Comparison of ENCODE assay signal across 13 cellular contexts in the genomic region with DNA sequence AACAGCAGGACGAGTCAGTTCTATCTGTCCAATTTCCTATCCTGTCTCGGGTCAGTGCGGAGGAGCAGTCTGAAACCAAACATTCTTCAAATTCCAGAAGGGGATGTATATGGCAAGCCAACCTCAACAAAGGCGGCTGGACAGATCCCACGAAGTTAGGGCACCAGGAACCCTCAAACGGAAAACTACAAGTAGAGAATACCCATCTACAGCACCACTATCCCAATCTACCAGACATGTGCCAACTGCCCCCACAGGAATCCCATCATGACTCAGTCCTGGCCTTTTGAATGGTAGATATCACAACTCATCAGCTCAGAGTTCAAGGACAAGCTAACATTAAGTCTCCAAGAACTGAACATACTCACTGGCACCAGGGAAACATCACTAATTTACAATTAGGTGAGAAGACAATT. TPM values are rescaled to one million over a fixed set of nuclear protein-coding genes. Genes with fewer than 3 reads are reported as not detected.
A peak's percentile ranks its signal among the peaks of the same experiment; 100 is the strongest.
DNase-seq lines count a peak whose midpoint lies in the region; ATAC-seq and TF ChIP-seq lines count a peak whose summit lies in the region.
"Had no signal": no experiment of that assay in that cellular context is flagged by ENCODE, and none has a peak within 500 bp of the region (broad histone marks: within the 10 kb centered on the region; RNA-seq: fewer than 3 reads in every experiment).

No MANE protein-coding gene starts in this region.

- H3K27ac ChIP-seq in hepatocyte: peak overlapping the region; percentile 34
- H3K27ac ChIP-seq: foreskin keratinocyte had no signal

- no peak overlapping the region for H2AFZ ChIP-seq in hepatocyte

- 48% methylated on average over 6 of the region's 6 CpGs for WGBS in hepatocyte (ENCODE audit: low lambda C conversion rate, missing lambda C conversion rate)

- peaks cover 46% of the 10 kb centered on the region for H3K4me1 Mint-ChIP-seq in activated T-cell treated with anti-CD3 and anti-CD28 coated beads, Interleukin-2, amount 50 U/mL, for 4 hours (ENCODE audit: low read depth)
- H3K4me1 Mint-ChIP-seq in activated CD8-positive, alpha-beta T cell treated with anti-CD3 and anti-CD28 coated beads for 36 hours (ENCODE audit: low read depth): peaks cover 45% of the 10 kb centered on the region
- peaks cover 78% of the 10 kb centered on the region for H3K4me1 Mint-ChIP-seq in stimulated activated effector memory CD8-positive, alpha-beta T cell treated with anti-CD3 and anti-CD28 coated beads, Interleukin-12 subunit alpha, Interleukin-12 subunit beta, amount 100 ng/mL, for 72 hours

- no peaks in the 10 kb centered on the region for H3K27me3 Mint-ChIP-seq in activated T-cell treated with anti-CD3 and anti-CD28 coated beads, Interleukin-2, amount 50 U/mL, for 4 hours (ENCODE audit: low read depth)
- H3K27me3 Mint-ChIP-seq in activated CD8-positive, alpha-beta T cell treated with anti-CD3 and anti-CD28 coated beads for 36 hours: no peaks in the 10 kb centered on the region
- H3K27me3 Mint-ChIP-seq: memory B cell had no signal

- no peaks in the 10 kb centered on the region for H3K36me3 ChIP-seq in hepatocyte (replicated peaks; ENCODE audit: insufficient read depth, low read depth)

- peak overlapping the region; percentile 74 for H3K27ac Mint-ChIP-seq in activated CD8-positive, alpha-beta T cell treated with anti-CD3 and anti-CD28 coated beads for 36 hours
- H3K27ac Mint-ChIP-seq in stimulated activated effector memory CD8-positive, alpha-beta T cell treated with anti-CD3 and anti-CD28 coated beads, Interleukin-12 subunit alpha, Interleukin-12 subunit beta, amount 100 ng/mL, for 72 hours: peak overlapping the region; percentile 81
- H3K27ac Mint-ChIP-seq: memory B cell had no signal

- no peaks in the 10 kb centered on the region for H3K9me2 ChIP-seq in hepatocyte (replicated peaks; ENCODE audit: insufficient read depth)

- H3K4me1 ChIP-seq in hepatocyte (ENCODE audit: insufficient read depth): peaks cover 24% of the 10 kb centered on the region
- H3K4me1 ChIP-seq: foreskin keratinocyte had no signal

- peaks cover 27% of the 10 kb centered on the region for H3K36me3 Mint-ChIP-seq in activated T-cell treated with anti-CD3 and anti-CD28 coated beads, Interleukin-2, amount 50 U/mL, for 4 hours (ENCODE audit: insufficient read depth)
- H3K36me3 Mint-ChIP-seq in activated CD8-positive, alpha-beta T cell treated with anti-CD3 and anti-CD28 coated beads for 36 hours (ENCODE audit: low read depth): peaks cover 46% of the 10 kb centered on the region
- peaks cover 81% of the 10 kb centered on the region for H3K36me3 Mint-ChIP-seq in stimulated activated effector memory CD8-positive, alpha-beta T cell treated with anti-CD3 and anti-CD28 coated beads, Interleukin-12 subunit alpha, Interleukin-12 subunit beta, amount 100 ng/mL, for 72 hours

- H3K4me2 ChIP-seq in hepatocyte: no peak overlapping the region

- H3K4me3 ChIP-seq in hepatocyte: no peak overlapping the region
- H3K4me3 ChIP-seq: Peyer's patch had no signal

- H3K79me2 ChIP-seq in hepatocyte: peaks cover 33% of the 10 kb centered on the region

- intact Hi-C loops in activated CD8-positive, alpha-beta T cell treated with anti-CD3 and anti-CD28 coated beads for 36 hours (cut with micrococcal nuclease): no loop called here

- H3K9me3 Mint-ChIP-seq in activated T-cell treated with anti-CD3 and anti-CD28 coated beads, Interleukin-2, amount 50 U/mL, for 4 hours: no peaks in the 10 kb centered on the region
- H3K9me3 Mint-ChIP-seq in activated CD8-positive, alpha-beta T cell treated with anti-CD3 and anti-CD28 coated beads for 36 hours: no peaks in the 10 kb centered on the region
- H3K9me3 Mint-ChIP-seq in stimulated activated effector memory CD8-positive, alpha-beta T cell treated with anti-CD3 and anti-CD28 coated beads, Interleukin-12 subunit alpha, Interleukin-12 subunit beta, amount 100 ng/mL, for 72 hours: no peaks in the 10 kb centered on the region
- H3K9me3 Mint-ChIP-seq: memory B cell had no signal

- peak overlapping the region; percentile 100 for H3K4me3 Mint-ChIP-seq in activated T-cell treated with anti-CD3 and anti-CD28 coated beads, Interleukin-2, amount 50 U/mL, for 4 hours
- H3K4me3 Mint-ChIP-seq in activated CD8-positive, alpha-beta T cell treated with anti-CD3 and anti-CD28 coated beads for 36 hours: peak overlapping the region; percentile 60
- no peak overlapping the region for H3K4me3 Mint-ChIP-seq in stimulated activated effector memory CD8-positive, alpha-beta T cell treated with anti-CD3 and anti-CD28 coated beads, Interleukin-12 subunit alpha, Interleukin-12 subunit beta, amount 100 ng/mL, for 72 hours
- H3K4me3 Mint-ChIP-seq: memory B cell had no signal

- ATAC-seq in activated T-cell treated with anti-CD3 and anti-CD28 coated beads, Interleukin-2, amount 50 U/mL, for 4 hours: no peak
- ATAC-seq in activated CD8-positive, alpha-beta T cell treated with anti-CD3 and anti-CD28 coated beads for 36 hours: no peak
- no peak for ATAC-seq in stimulated activated effector memory CD8-positive, alpha-beta T cell treated with anti-CD3 and anti-CD28 coated beads, Interleukin-12 subunit alpha, Interleukin-12 subunit beta, amount 100 ng/mL, for 72 hours
- no peak for ATAC-seq in left lobe of liver
- ATAC-seq: foreskin keratinocyte had no signal

- TF ChIP-seq CTCF in activated CD8-positive, alpha-beta T cell treated with anti-CD3 and anti-CD28 coated beads for 36 hours (IDR thresholded peaks at IDR 0.05): no peak
- no peak for TF ChIP-seq CTCF in hepatocyte (IDR thresholded peaks at IDR 0.05; ENCODE audit: poor library complexity)

- H3K9me3 ChIP-seq in hepatocyte (ENCODE audit: low read depth): no peaks in the 10 kb centered on the region
- H3K9me3 ChIP-seq: Peyer's patch had no signal

- DNase-seq in activated T-cell treated with anti-CD3 and anti-CD28 coated beads, Interleukin-2, amount 50 U/mL, for 4 hours: no peak
- no peak for DNase-seq in activated T-cell treated with anti-CD3 and anti-CD28 coated beads, Interleukin-2, amount 50 U/mL, for 48 hours
- DNase-seq in activated CD8-positive, alpha-beta T cell treated with anti-CD3 and anti-CD28 coated beads for 36 hours: no peak
- DNase-seq in hepatocyte (ENCODE audit: low spot score) (no peak), left lobe of liver (ENCODE audit: low spot score) (no peak), NCI-H2227 treated with DMSO at 0.1 percent for 48 hours (lab: John Stamatoyannopoulos, UW) (no peak), cerebellum (ENCODE audit: low spot score) (no peak)
- no peak for DNase-seq in stimulated activated effector memory CD8-positive, alpha-beta T cell treated with anti-CD3 and anti-CD28 coated beads, Interleukin-12 subunit alpha, Interleukin-12 subunit beta, amount 100 ng/mL, for 72 hours (ENCODE audit: low spot score in 2 of 2)
- DNase-seq: activated CD4-positive, alpha-beta T cell treated with anti-CD3 and anti-CD28 coated beads for 4 hours; foreskin keratinocyte; NCI-H1694; Peyer's patch had no signal

- no peaks in the 10 kb centered on the region for H3K27me3 ChIP-seq in hepatocyte
- H3K27me3 ChIP-seq: foreskin keratinocyte, Peyer's patch had no signal

- H4K20me1 ChIP-seq in hepatocyte (ENCODE audit: insufficient read depth, poor library complexity, severe bottlenecking): no peaks in the 10 kb centered on the region

- CTCF ChIA-PET in activated CD8-positive, alpha-beta T cell treated with anti-CD3 and anti-CD28 coated beads for 36 hours (lab: Charles Lee): interaction anchor here (0.7 to 8.9 kb wide), 12 partner anchors 9 to 208 kb away, joined by 3 to 110 read pairs (median 4); a partner anchor contains a TSS

- POLR2A ChIA-PET in activated CD8-positive, alpha-beta T cell treated with anti-CD3 and anti-CD28 coated beads for 36 hours (lab: Charles Lee): interaction anchor here (0.7 to 2.8 kb wide), 3 partner anchors 14 to 36 kb away, joined by 3 to 11 read pairs (median 4); no protein-coding TSS in a partner anchor

RNA-seq across cellular contexts. Expression of a gene that starts 2.3 kb away (rescaled TPM):
- 10 to 100 TPM; 63.1 to 68.7 (median 65.9) TPM for total RNA-seq in activated T-cell treated with anti-CD3 and anti-CD28 coated beads, Interleukin-2, amount 50 U/mL, for 4 hours
- total RNA-seq in activated CD8-positive, alpha-beta T cell treated with anti-CD3 and anti-CD28 coated beads for 36 hours: 10 to 100 TPM; 35.5 to 42.4 TPM
- total RNA-seq in hepatocyte (28.6 and 29.2 TPM in 2 replicates), left lobe of liver (21.5 TPM), cerebellum (22.0 TPM)
- 34.8 and 62.9 TPM in 2 replicates for polyA plus RNA-seq in hepatocyte

RNA-seq across cellular contexts. Expression of a gene that starts 25.5 kb away (rescaled TPM):
- 100 to 1,000 TPM; 124 to 138 (median 137) TPM for total RNA-seq in activated T-cell treated with anti-CD3 and anti-CD28 coated beads, Interleukin-2, amount 50 U/mL, for 4 hours
- 100 to 1,000 TPM; 143 to 150 TPM for total RNA-seq in activated CD8-positive, alpha-beta T cell treated with anti-CD3 and anti-CD28 coated beads for 36 hours
- 263 and 269 TPM in 2 replicates for total RNA-seq in hepatocyte
- 712 and 763 TPM in 2 replicates for polyA plus RNA-seq in hepatocyte
- 156 TPM for total RNA-seq in left lobe of liver
- 10.3 TPM for total RNA-seq in cerebellum

RNA-seq across cellular contexts. Expression of a gene that starts 36.8 kb away (rescaled TPM):
- total RNA-seq in activated T-cell treated with anti-CD3 and anti-CD28 coated beads, Interleukin-2, amount 50 U/mL, for 4 hours: under 1 TPM; 0.29 to 0.98 (median 0.33) TPM
- 1 to 10 TPM; 6.6 to 6.7 TPM for total RNA-seq in activated CD8-positive, alpha-beta T cell treated with anti-CD3 and anti-CD28 coated beads for 36 hours
- total RNA-seq in hepatocyte (5.9 and 6.1 TPM in 2 replicates), left lobe of liver (14.0 TPM), cerebellum (0.82 TPM)
- 7.0 and 11.8 TPM in 2 replicates for polyA plus RNA-seq in hepatocyte
- total RNA-seq: foreskin keratinocyte had no signal
- polyA plus RNA-seq: foreskin keratinocyte had no signal

Comparison
In these comparisons a context has a peak if more than half of its experiments do, and no peak if none do; other contexts are left out.
1. RNA of a gene that starts 25.5 kb away (total RNA-seq): 263 to 269 TPM in hepatocyte, 156 TPM in left lobe of liver (single experiment), 143 to 150 TPM in activated CD8-positive, alpha-beta T cell treated with anti-CD3 and anti-CD28 coated beads for 36 hours and 124 to 138 TPM in activated T-cell treated with anti-CD3 and anti-CD28 coated beads, Interleukin-2, amount 50 U/mL, for 4 hours; 10.3 TPM in cerebellum (single experiment); every median in the first group is over 10 times any median in the second.